ENCODE assay signal across 8 cellular contexts in the genomic region with DNA sequence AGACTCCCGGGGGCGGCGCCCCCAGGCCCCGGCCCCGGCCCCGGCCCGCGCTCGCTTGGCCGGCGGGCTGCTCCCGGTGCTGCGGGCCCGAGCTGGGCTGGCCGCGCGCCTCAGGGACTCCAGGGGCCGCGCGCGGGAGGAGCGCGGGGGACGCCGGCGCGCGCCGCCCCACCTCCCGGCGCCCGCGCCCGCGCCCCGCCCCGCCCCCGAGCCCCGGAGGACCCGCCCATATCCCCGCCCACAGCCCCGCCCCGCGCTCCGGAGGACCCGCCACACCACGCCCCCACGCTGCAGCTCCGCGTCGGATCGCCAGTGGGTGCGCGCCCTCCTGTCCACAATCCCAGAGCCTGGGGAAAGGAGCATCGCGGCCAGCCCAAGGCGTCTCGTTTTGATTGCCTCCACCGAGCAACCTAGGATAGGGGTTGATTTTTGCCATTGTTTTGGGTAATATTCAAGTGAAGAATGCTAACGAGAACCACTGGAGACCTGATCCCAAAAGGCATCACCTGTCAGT. TPM values are rescaled to one million over a fixed set of nuclear protein-coding genes. Genes with fewer than 3 reads are reported as not detected.
DNase-seq lines count a peak whose midpoint lies in the region; ATAC-seq and TF ChIP-seq lines count a peak whose summit lies in the region.

A gene with protein sequence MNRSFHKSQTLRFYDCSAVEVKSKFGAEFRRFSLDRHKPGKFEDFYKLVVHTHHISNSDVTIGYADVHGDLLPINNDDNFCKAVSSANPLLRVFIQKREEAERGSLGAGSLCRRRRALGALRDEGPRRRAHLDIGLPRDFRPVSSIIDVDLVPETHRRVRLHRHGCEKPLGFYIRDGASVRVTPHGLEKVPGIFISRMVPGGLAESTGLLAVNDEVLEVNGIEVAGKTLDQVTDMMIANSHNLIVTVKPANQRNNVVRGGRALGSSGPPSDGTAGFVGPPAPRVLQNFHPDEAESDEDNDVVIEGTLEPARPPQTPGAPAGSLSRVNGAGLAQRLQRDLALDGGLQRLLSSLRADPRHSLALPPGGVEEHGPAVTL (minus strand): TSS at position 112 of the 514 bp plus-strand sequence. CDS start 166 bp downstream, outside the sequence.

- TF ChIP-seq CTCF in AG09309 (IDR thresholded peaks at IDR 0.05; ENCODE audit: control insufficient read depth, insufficient read depth, low read depth, low read length, missing control alignments) (peak; percentile 22), OCI-LY7 (conservative IDR thresholded peaks at IDR 0.05; ENCODE audit: low read length) (no peak), nephron progenitor cell (IDR thresholded peaks at IDR 0.05) (no peak)

- H3K9me3 Mint-ChIP-seq in activated T-helper 2 cell treated with anti-CD3 and anti-CD28 coated beads, Interferon-gamma antibody, Interleukin-2, Interleukin-4, amounts not matched to agents 10 μg/mL and 5 μg/mL and 100 μg/mL, durations not matched to agents 14 hours and 24 hours and 36 hours = no peaks in the 10 kb centered on the region
- no peaks in the 10 kb centered on the region for H3K9me3 Mint-ChIP-seq in nephron progenitor cell

- H3K27ac ChIP-seq in OCI-LY7 (ENCODE audit: low read depth, low read length, poor library complexity, severe bottlenecking) = no peak within 1 kb of the TSS

- H3K36me3 Mint-ChIP-seq in activated T-helper 2 cell treated with anti-CD3 and anti-CD28 coated beads, Interferon-gamma antibody, Interleukin-2, Interleukin-4, amounts not matched to agents 10 μg/mL and 5 μg/mL and 100 μg/mL, durations not matched to agents 14 hours and 24 hours and 36 hours (ENCODE audit: low read depth) = no peaks in the 10 kb centered on the region
- H3K36me3 Mint-ChIP-seq in nephron progenitor cell (ENCODE audit: low read depth) = peaks cover 4% of the 10 kb centered on the region

- H3K4me1 Mint-ChIP-seq in activated T-helper 2 cell treated with anti-CD3 and anti-CD28 coated beads, Interferon-gamma antibody, Interleukin-2, Interleukin-4, amounts not matched to agents 10 μg/mL and 5 μg/mL and 100 μg/mL, durations not matched to agents 14 hours and 24 hours and 36 hours (ENCODE audit: low read depth) = no peaks in the 10 kb centered on the region
- H3K4me1 Mint-ChIP-seq in nephron progenitor cell = peaks cover 19% of the 10 kb centered on the region

- BruUV-seq in OCI-LY7 (replicated peaks; lab: Mats Ljungman, UMichigan) = no TSS peak

- H3K36me3 ChIP-seq in OCI-LY7 (ENCODE audit: insufficient read depth, low read length) = no peaks in the 10 kb centered on the region

- H3K4me3 Mint-ChIP-seq in activated T-helper 2 cell treated with anti-CD3 and anti-CD28 coated beads, Interferon-gamma antibody, Interleukin-2, Interleukin-4, amounts not matched to agents 10 μg/mL and 5 μg/mL and 100 μg/mL, durations not matched to agents 14 hours and 24 hours and 36 hours (ENCODE audit: low read depth) = peak within 1 kb of the TSS; percentile 30
- H3K4me3 Mint-ChIP-seq in nephron progenitor cell = peak within 1 kb of the TSS; percentile 86

- H3K9me2 ChIP-seq in OCI-LY7 (ENCODE audit: insufficient read depth, low read length) = no peaks in the 10 kb centered on the region

- no peaks in the 10 kb centered on the region for H3K9me3 ChIP-seq in OCI-LY7 (ENCODE audit: low read length)

- H4K20me1 ChIP-seq in OCI-LY7 (ENCODE audit: insufficient read depth, low read length) = no peaks in the 10 kb centered on the region

- intact Hi-C loops in OCI-LY7 (cut with micrococcal nuclease; ENCODE audit: unreplicated experiment) = no loop called here
- intact Hi-C loops in activated T-helper 2 cell treated with anti-CD3 and anti-CD28 coated beads, Interferon-gamma antibody, Interleukin-2, Interleukin-4, amounts not matched to agents 10 μg/mL and 5 μg/mL and 100 μg/mL, durations not matched to agents 14 hours and 24 hours and 36 hours (cut with micrococcal nuclease) = no loop called here

- no peak for DNase-seq in AG09309 (ENCODE audit: low read depth)
- DNase-seq in HPDE6-E6E7 (ENCODE audit: extremely low spot score) = peak; percentile 57
- peak; percentile 39 for DNase-seq in OCI-LY7 (ENCODE audit: low spot score)
- DNase-seq in activated T-helper 2 cell treated with anti-CD3 and anti-CD28 coated beads, Interferon-gamma antibody, Interleukin-2, Interleukin-4, amounts not matched to agents 10 μg/mL and 5 μg/mL and 100 μg/mL, durations not matched to agents 14 hours and 24 hours and 36 hours (ENCODE audit: low spot score) = peak; percentile 31
- peak; percentile 37 for DNase-seq in fibroblast of the conjunctiva (ENCODE audit: low read depth)
- DNase-seq in nephron progenitor cell = peak; percentile 90
- peak; percentile 44 for DNase-seq in stimulated activated naive CD4-positive, alpha-beta T cell treated with Interleukin-2 at 50 U/mL for 16 hours (lab: John Stamatoyannopoulos, UW)

- peak within 1 kb of the TSS; percentile 53 for H3K4me2 ChIP-seq in OCI-LY7 (ENCODE audit: low read length)

- CTCF ChIA-PET in OCI-LY7 (lab: Charles Lee; ENCODE audit: unreplicated experiment) = no interaction called here

- no peaks in the 10 kb centered on the region for H3K79me2 ChIP-seq in OCI-LY7 (ENCODE audit: insufficient read depth, low read depth, low read length)

- H3K27ac Mint-ChIP-seq in activated T-helper 2 cell treated with anti-CD3 and anti-CD28 coated beads, Interferon-gamma antibody, Interleukin-2, Interleukin-4, amounts not matched to agents 10 μg/mL and 5 μg/mL and 100 μg/mL, durations not matched to agents 14 hours and 24 hours and 36 hours = no peak within 1 kb of the TSS
- no peak within 1 kb of the TSS for H3K27ac Mint-ChIP-seq in nephron progenitor cell

- H3K4me1 ChIP-seq in OCI-LY7 (ENCODE audit: insufficient read depth, low read length, poor library complexity, severe bottlenecking) = no peaks in the 10 kb centered on the region

- H2AFZ ChIP-seq in OCI-LY7 (ENCODE audit: low read length) = no peak within 1 kb of the TSS

- peak; percentile 77 for ATAC-seq in GM19324 (IDR thresholded peaks at IDR 0.05; ENCODE audit: low FRiP score, unreplicated experiment)

- POLR2A ChIA-PET in OCI-LY7 (lab: Charles Lee) = no interaction called here

- peak within 1 kb of the TSS; percentile 58 for H3K4me3 ChIP-seq in AG09309 (ENCODE audit: control insufficient read depth, low read depth, low read length)
- peak within 1 kb of the TSS; percentile 40 for H3K4me3 ChIP-seq in OCI-LY7 (ENCODE audit: low read depth, low read length, poor library complexity, severe bottlenecking)

- H3K27me3 Mint-ChIP-seq in activated T-helper 2 cell treated with anti-CD3 and anti-CD28 coated beads, Interferon-gamma antibody, Interleukin-2, Interleukin-4, amounts not matched to agents 10 μg/mL and 5 μg/mL and 100 μg/mL, durations not matched to agents 14 hours and 24 hours and 36 hours (ENCODE audit: low read depth) = peaks cover 50% of the 10 kb centered on the region
- peaks cover 19% of the 10 kb centered on the region for H3K27me3 Mint-ChIP-seq in nephron progenitor cell (ENCODE audit: low read depth, poor library complexity)

RNA-seq across cellular contexts. Expression of the gene that starts here (rescaled TPM):
- 0.03 TPM in 1 of 2 replicates, not detected in the other for total RNA-seq in OCI-LY7 (2014; rRNA removed; shearing (Covaris generic))
- not detected in 2 replicates for total RNA-seq in OCI-LY7 (2022)
- total RNA-seq in activated T-helper 2 cell treated with anti-CD3 and anti-CD28 coated beads, Interferon-gamma antibody, Interleukin-2, Interleukin-4, amounts not matched to agents 10 μg/mL and 5 μg/mL and 100 μg/mL, durations not matched to agents 14 hours and 24 hours and 36 hours = 0.21 and 0.23 TPM in 2 replicates

Comparison
In these comparisons a context has a peak if more than half of its experiments do, and no peak if none do; other contexts are left out.
1. Peak in DNase-seq, H3K4me3 ChIP-seq and H3K4me2 ChIP-seq in OCI-LY7; RNA of the gene not detected or under 1 TPM.
2. Peak in DNase-seq in activated T-helper 2 cell treated with anti-CD3 and anti-CD28 coated beads, Interferon-gamma antibody, Interleukin-2, Interleukin-4, amounts not matched to agents 10 μg/mL and 5 μg/mL and 100 μg/mL, durations not matched to agents 14 hours and 24 hours and 36 hours; RNA of the gene not detected or under 1 TPM.